ENCODE assay signal across 23 cellular contexts in the genomic region with DNA sequence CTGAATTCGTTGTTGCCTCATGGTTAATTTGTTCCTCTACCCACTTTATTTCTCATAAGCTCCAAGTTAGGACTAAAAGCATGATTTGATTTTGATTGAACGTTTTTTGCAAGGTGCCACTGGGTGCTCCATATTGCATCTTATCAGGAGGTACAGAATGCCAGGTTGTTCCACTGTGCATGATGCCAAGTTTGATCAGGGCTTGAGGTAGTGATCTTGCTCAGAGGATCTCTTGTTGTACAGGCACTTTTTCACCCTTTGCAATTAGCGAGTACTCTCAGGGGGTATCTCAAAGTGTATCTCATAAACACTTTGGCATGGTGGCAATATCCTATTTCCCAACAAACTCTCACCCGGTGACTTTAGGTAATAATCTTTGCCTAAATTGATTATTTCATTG. TPM values are rescaled to one million over a fixed set of nuclear protein-coding genes. Genes with fewer than 3 reads are reported as not detected.
DNase-seq lines count a peak whose midpoint lies in the region; ATAC-seq and TF ChIP-seq lines count a peak whose summit lies in the region.
"Had no signal": no experiment of that assay in that cellular context is flagged by ENCODE, and none has a peak within 500 bp of the region (broad histone marks: within the 10 kb centered on the region; RNA-seq: fewer than 3 reads in every experiment).

No MANE protein-coding gene starts in this region.

- no peak overlapping the region for H2AFZ ChIP-seq in Loucy (ENCODE audit: low read length)

- H3K4me3 ChIP-seq in Loucy (ENCODE audit: low read length, poor library complexity, severe bottlenecking), result peak overlapping the region; percentile 76
- H3K4me3 ChIP-seq: body of pancreas, mucosa of descending colon, smooth muscle cell had no signal

- peaks cover 7% of the 10 kb centered on the region for H3K36me3 Mint-ChIP-seq in activated CD4-positive, alpha-beta T cell treated with anti-CD3 and anti-CD28 coated beads, Interleukin-2, amount 10 ng/mL, durations not matched to agents 24 days and 14 days (ENCODE audit: low read depth)
- peaks cover 27% of the 10 kb centered on the region for H3K36me3 Mint-ChIP-seq in activated naive CD8-positive, alpha-beta T cell treated with anti-CD3 and anti-CD28 coated beads for 36 hours
- no peaks in the 10 kb centered on the region for H3K36me3 Mint-ChIP-seq in natural killer cell treated with Interleukin-12 subunit alpha and Interleukin-12 subunit beta and Interleukin-15 and Interleukin-18, amount 100 ng/mL, for 72 hours
- H3K36me3 Mint-ChIP-seq: WTC11 had no signal

- H3K9me3 Mint-ChIP-seq in activated CD4-positive, alpha-beta T cell treated with anti-CD3 and anti-CD28 coated beads, Interleukin-2, amount 10 ng/mL, durations not matched to agents 24 days and 14 days, result no peaks in the 10 kb centered on the region
- no peaks in the 10 kb centered on the region for H3K9me3 Mint-ChIP-seq in activated naive CD8-positive, alpha-beta T cell treated with anti-CD3 and anti-CD28 coated beads for 36 hours
- H3K9me3 Mint-ChIP-seq in natural killer cell treated with Interleukin-12 subunit alpha and Interleukin-12 subunit beta and Interleukin-15 and Interleukin-18, amount 100 ng/mL, for 72 hours, result peaks cover 3% of the 10 kb centered on the region
- H3K9me3 Mint-ChIP-seq: WTC11 had no signal

- H3K27ac Mint-ChIP-seq in activated CD4-positive, alpha-beta T cell treated with anti-CD3 and anti-CD28 coated beads, Interleukin-2, amount 10 ng/mL, durations not matched to agents 24 days and 14 days, result peak overlapping the region; percentile 91
- H3K27ac Mint-ChIP-seq in activated naive CD8-positive, alpha-beta T cell treated with anti-CD3 and anti-CD28 coated beads for 36 hours, result peak overlapping the region; percentile 98
- H3K27ac Mint-ChIP-seq in natural killer cell treated with Interleukin-12 subunit alpha and Interleukin-12 subunit beta and Interleukin-15 and Interleukin-18, amount 100 ng/mL, for 72 hours, result peak overlapping the region; percentile 96 to 98
- H3K27ac Mint-ChIP-seq: WTC11 had no signal

- DNase-seq in activated CD4-positive, alpha-beta T cell treated with anti-CD3 and anti-CD28 coated beads, Interleukin-2, amount 10 ng/mL, durations not matched to agents 24 days and 14 days, result peak; percentile 67
- DNase-seq in activated CD4-positive, alpha-beta T cell treated with anti-CD3 and anti-CD28 coated beads for 48 hours, result no peak
- no peak for DNase-seq in activated naive CD8-positive, alpha-beta T cell treated with anti-CD3 and anti-CD28 coated beads for 36 hours
- DNase-seq in natural killer cell treated with Interleukin-12 subunit alpha and Interleukin-12 subunit beta and Interleukin-15 and Interleukin-18, amount 100 ng/mL, for 72 hours (ENCODE audit: low spot score), result no peak
- no peak for DNase-seq in NCI-H128 (lab: John Stamatoyannopoulos, UW; ENCODE audit: unreplicated experiment)
- DNase-seq in nucleus accumbens (lab: John Stamatoyannopoulos, UW), result no peak
- DNase-seq in globus pallidus (ENCODE audit: low spot score), result no peak
- DNase-seq: BE2C; body of pancreas; H7; head of caudate nucleus; Kasumi-1; mucosa of descending colon; NCI-H1105 treated with DMSO at 0.1 percent for 48 hours; NCI-H2107; NCI-H510A; stimulated activated CD4-positive, alpha-beta T cell treated with anti-CD3 and anti-CD28 coated beads, Interleukin-4, amount 100 ng/mL, for 24 hours; T-helper 9 cell had no signal

- H3K36me3 ChIP-seq in Loucy (ENCODE audit: insufficient read depth, low read length), result no peaks in the 10 kb centered on the region
- H3K36me3 ChIP-seq: BE2C had no signal

- no peak for TF ChIP-seq CTCF in Loucy (conservative IDR thresholded peaks at IDR 0.05; ENCODE audit: low read length)

- peaks cover 52% of the 10 kb centered on the region for H3K4me1 Mint-ChIP-seq in activated CD4-positive, alpha-beta T cell treated with anti-CD3 and anti-CD28 coated beads, Interleukin-2, amount 10 ng/mL, durations not matched to agents 24 days and 14 days
- peaks cover 49% of the 10 kb centered on the region for H3K4me1 Mint-ChIP-seq in activated naive CD8-positive, alpha-beta T cell treated with anti-CD3 and anti-CD28 coated beads for 36 hours
- H3K4me1 Mint-ChIP-seq in natural killer cell treated with Interleukin-12 subunit alpha and Interleukin-12 subunit beta and Interleukin-15 and Interleukin-18, amount 100 ng/mL, for 72 hours (ENCODE audit: low read depth in 2 of 2), result peaks cover 65 to 77% of the 10 kb centered on the region in 2 donors

- H3K9me2 ChIP-seq in Loucy (replicated peaks; ENCODE audit: low read depth, low read length), result no peaks in the 10 kb centered on the region

- H3K9me3 ChIP-seq in Loucy (ENCODE audit: insufficient read depth, low read depth, low read length), result no peaks in the 10 kb centered on the region
- H3K9me3 ChIP-seq: BE2C, body of pancreas, mucosa of descending colon had no signal

- peak overlapping the region; percentile 94 for H3K4me2 ChIP-seq in Loucy (ENCODE audit: low read depth, low read length, poor library complexity, severe bottlenecking)
- H3K4me2 ChIP-seq: smooth muscle cell had no signal

- ATAC-seq in natural killer cell treated with Interleukin-12 subunit alpha and Interleukin-12 subunit beta and Interleukin-15 and Interleukin-18, amount 100 ng/mL, for 72 hours, result no peak
- ATAC-seq: body of pancreas, left lobe of liver, mucosa of descending colon, WTC11 had no signal

- H3K4me1 ChIP-seq in Loucy (ENCODE audit: insufficient read depth, low read length, poor library complexity, severe bottlenecking), result peaks cover 70% of the 10 kb centered on the region
- H3K4me1 ChIP-seq: BE2C, body of pancreas had no signal

- intact Hi-C loops in activated CD4-positive, alpha-beta T cell treated with anti-CD3 and anti-CD28 coated beads, Interleukin-2, amount 10 ng/mL, durations not matched to agents 24 days and 14 days (cut with micrococcal nuclease), result loop anchor here (5.0 to 10.0 kb wide), 2 partner anchors 270 to 373 kb away; a partner anchor contains a TSS

- H3K27me3 ChIP-seq in Loucy (ENCODE audit: insufficient read depth, low read length, poor library complexity, severe bottlenecking), result no peaks in the 10 kb centered on the region
- H3K27me3 ChIP-seq: body of pancreas had no signal

- no peaks in the 10 kb centered on the region for H3K27me3 Mint-ChIP-seq in activated CD4-positive, alpha-beta T cell treated with anti-CD3 and anti-CD28 coated beads, Interleukin-2, amount 10 ng/mL, durations not matched to agents 24 days and 14 days
- no peaks in the 10 kb centered on the region for H3K27me3 Mint-ChIP-seq in activated naive CD8-positive, alpha-beta T cell treated with anti-CD3 and anti-CD28 coated beads for 36 hours
- no peaks in the 10 kb centered on the region for H3K27me3 Mint-ChIP-seq in natural killer cell treated with Interleukin-12 subunit alpha and Interleukin-12 subunit beta and Interleukin-15 and Interleukin-18, amount 100 ng/mL, for 72 hours

- peak overlapping the region; percentile 96 for H3K9ac ChIP-seq in Loucy (ENCODE audit: low read depth, low read length, poor library complexity, severe bottlenecking)

- peaks cover 90% of the 10 kb centered on the region for H3K79me2 ChIP-seq in Loucy (ENCODE audit: insufficient read depth, low read length)

- H3K4me3 Mint-ChIP-seq in activated CD4-positive, alpha-beta T cell treated with anti-CD3 and anti-CD28 coated beads, Interleukin-2, amount 10 ng/mL, durations not matched to agents 24 days and 14 days, result peak overlapping the region; percentile 84
- H3K4me3 Mint-ChIP-seq in activated naive CD8-positive, alpha-beta T cell treated with anti-CD3 and anti-CD28 coated beads for 36 hours, result peak overlapping the region; percentile 88
- peak overlapping the region; percentile 98 for H3K4me3 Mint-ChIP-seq in natural killer cell treated with Interleukin-12 subunit alpha and Interleukin-12 subunit beta and Interleukin-15 and Interleukin-18, amount 100 ng/mL, for 72 hours
- H3K4me3 Mint-ChIP-seq: WTC11 had no signal

- peaks cover 28% of the 10 kb centered on the region for H4K20me1 ChIP-seq in Loucy (ENCODE audit: insufficient read depth, low read length, poor library complexity, severe bottlenecking)

- H3F3A ChIP-seq in Loucy (ENCODE audit: low read depth), result peaks cover 8% of the 10 kb centered on the region; the same call in 1 of the 2 replicates

RNA-seq across cellular contexts. Expression of a gene that starts 4.0 kb away (rescaled TPM):
- total RNA-seq in activated CD4-positive, alpha-beta T cell treated with anti-CD3 and anti-CD28 coated beads, Interleukin-2, amount 10 ng/mL, durations not matched to agents 24 days and 14 days, result 34.4 and 38.4 TPM in 2 replicates
- total RNA-seq in activated naive CD8-positive, alpha-beta T cell treated with anti-CD3 and anti-CD28 coated beads for 36 hours, result 10 to 100 TPM; 65.2 to 65.5 TPM
- 10 to 100 TPM; 13.2 to 36.4 TPM for total RNA-seq in natural killer cell treated with Interleukin-12 subunit alpha and Interleukin-12 subunit beta and Interleukin-15 and Interleukin-18, amount 100 ng/mL, for 72 hours
- total RNA-seq: A172, smooth muscle cell had no signal

RNA-seq across cellular contexts. Expression of a gene that starts 11.3 kb away (rescaled TPM):
- total RNA-seq in activated CD4-positive, alpha-beta T cell treated with anti-CD3 and anti-CD28 coated beads, Interleukin-2, amount 10 ng/mL, durations not matched to agents 24 days and 14 days, result 0.09 and 0.56 TPM in 2 replicates
- under 1 TPM; 0.20 to 0.39 TPM for total RNA-seq in activated naive CD8-positive, alpha-beta T cell treated with anti-CD3 and anti-CD28 coated beads for 36 hours
- not detected for total RNA-seq in natural killer cell treated with Interleukin-12 subunit alpha and Interleukin-12 subunit beta and Interleukin-15 and Interleukin-18, amount 100 ng/mL, for 72 hours
- total RNA-seq: A172, body of pancreas, H7, left lobe of liver, mucosa of descending colon, smooth muscle cell, WTC11 had no signal

RNA-seq across cellular contexts. Expression of a gene that starts 55.3 kb away (rescaled TPM):
- total RNA-seq in activated CD4-positive, alpha-beta T cell treated with anti-CD3 and anti-CD28 coated beads, Interleukin-2, amount 10 ng/mL, durations not matched to agents 24 days and 14 days, result 0.90 and 0.96 TPM in 2 replicates
- total RNA-seq in activated naive CD8-positive, alpha-beta T cell treated with anti-CD3 and anti-CD28 coated beads for 36 hours, result 1 to 10 TPM; 1.0 to 1.3 TPM
- total RNA-seq in natural killer cell treated with Interleukin-12 subunit alpha and Interleukin-12 subunit beta and Interleukin-15 and Interleukin-18, amount 100 ng/mL, for 72 hours, result 1 to 10 TPM in 1 of 2 donors, under 1 TPM in 1; 0.86 to 2.8 TPM
- total RNA-seq: A172, body of pancreas, H7, left lobe of liver, smooth muscle cell, WTC11 had no signal
